1 cellular context compared by ENCODE assay signal in genomic region chr19:11191273-11191755, GRCh38.
TF ChIP-seq lines count a peak whose summit lies in the region.

No MANE protein-coding gene starts in this region.

TF ChIP-seq in GM12878, 131 proteins besides CTCF, POLR2A, EP300 and RAD21:
- peak; percentile 44 for TF ChIP-seq USF2 (IDR thresholded peaks at IDR 0.05; ENCODE audit: borderline replicate concordance, low read depth, low read length)
- TF ChIP-seq, protein P1, sequence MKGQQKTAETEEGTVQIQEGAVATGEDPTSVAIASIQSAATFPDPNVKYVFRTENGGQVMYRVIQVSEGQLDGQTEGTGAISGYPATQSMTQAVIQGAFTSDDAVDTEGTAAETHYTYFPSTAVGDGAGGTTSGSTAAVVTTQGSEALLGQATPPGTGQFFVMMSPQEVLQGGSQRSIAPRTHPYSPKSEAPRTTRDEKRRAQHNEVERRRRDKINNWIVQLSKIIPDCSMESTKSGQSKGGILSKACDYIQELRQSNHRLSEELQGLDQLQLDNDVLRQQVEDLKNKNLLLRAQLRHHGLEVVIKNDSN (IDR thresholded peaks at IDR 0.05; ENCODE audit: borderline replicate concordance, extremely low read length, insufficient read depth, low read depth, low read length), result peak; percentile 89
- no peak for TF ChIP-seq ATF7 (IDR thresholded peaks at IDR 0.05; ENCODE audit: low read depth)
- no peak for TF ChIP-seq STAT1 (conservative IDR thresholded peaks at IDR 0.05)
- TF ChIP-seq MXI1 (IDR thresholded peaks at IDR 0.05; ENCODE audit: low read depth, low read length), result no peak
- no peak for TF ChIP-seq YY1 (IDR thresholded peaks at IDR 0.05; ENCODE audit: low read depth, low read length)
- TF ChIP-seq CBX3 (IDR thresholded peaks at IDR 0.05; ENCODE audit: borderline replicate concordance, low read depth), result no peak
- 0 out of 2 replicates have a peak, but pooled peaks have one; percentile 44 for TF ChIP-seq RAD51 (IDR thresholded peaks at IDR 0.05)
- TF ChIP-seq CEBPZ (IDR thresholded peaks at IDR 0.05; ENCODE audit: low read depth, low read length), result no peak
- TF ChIP-seq, protein P2, sequence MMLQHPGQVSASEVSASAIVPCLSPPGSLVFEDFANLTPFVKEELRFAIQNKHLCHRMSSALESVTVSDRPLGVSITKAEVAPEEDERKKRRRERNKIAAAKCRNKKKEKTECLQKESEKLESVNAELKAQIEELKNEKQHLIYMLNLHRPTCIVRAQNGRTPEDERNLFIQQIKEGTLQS (IDR thresholded peaks at IDR 0.05; ENCODE audit: borderline replicate concordance, extremely low read depth, low read depth, low read length), result peak; percentile 49; the same call in 1 of the 2 replicates
